In the genomic region with DNA sequence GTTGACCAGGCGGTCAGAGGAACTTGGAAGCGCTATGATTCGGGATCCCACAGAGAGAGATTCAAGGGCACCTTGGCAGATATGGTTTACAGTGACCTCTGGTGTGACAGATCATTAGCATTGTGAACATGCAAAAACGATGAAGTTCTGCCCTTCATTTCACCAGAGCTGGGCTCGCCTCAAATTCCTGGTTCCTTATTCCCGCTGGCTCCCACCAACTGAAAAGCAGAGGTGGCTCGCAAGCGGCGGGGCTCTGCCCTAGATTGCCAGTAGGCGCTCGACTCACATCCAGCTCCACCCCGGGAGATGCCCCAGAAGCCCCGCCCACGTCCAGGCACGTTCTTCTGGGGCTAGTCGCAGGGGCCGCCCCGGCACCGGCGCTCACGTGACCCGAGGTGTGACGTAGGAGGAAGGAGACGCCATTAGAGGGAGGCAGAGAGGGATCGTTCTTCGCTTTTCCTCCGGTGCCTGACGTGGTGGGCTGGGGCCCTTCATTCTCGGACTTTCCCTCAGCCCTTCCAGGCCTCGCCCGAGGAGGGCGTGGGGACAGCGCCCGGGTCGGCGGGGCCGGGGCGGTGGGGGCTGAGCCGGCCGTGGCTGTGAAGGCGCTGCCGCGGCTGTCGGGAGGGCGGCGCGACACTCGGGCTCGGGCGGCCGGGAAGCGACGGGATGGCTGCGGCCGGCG, we compare ENCODE assay signal across 8 cellular contexts. TPM values are rescaled to one million over a fixed set of nuclear protein-coding genes. Genes with fewer than 3 reads are reported as not detected.
DNase-seq lines count a peak whose midpoint lies in the region; ATAC-seq and TF ChIP-seq lines count a peak whose summit lies in the region.

A gene with protein sequence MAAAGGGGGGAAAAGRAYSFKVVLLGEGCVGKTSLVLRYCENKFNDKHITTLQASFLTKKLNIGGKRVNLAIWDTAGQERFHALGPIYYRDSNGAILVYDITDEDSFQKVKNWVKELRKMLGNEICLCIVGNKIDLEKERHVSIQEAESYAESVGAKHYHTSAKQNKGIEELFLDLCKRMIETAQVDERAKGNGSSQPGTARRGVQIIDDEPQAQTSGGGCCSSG (plus strand): TSS at position 403 of the 685 bp plus-strand sequence. CDS start 267 bp downstream, at position 670.

- H3K9me3 Mint-ChIP-seq in activated naive CD8-positive, alpha-beta T cell treated with anti-CD3 and anti-CD28 coated beads, Interleukin-2, amount 50 U/mL, for 24 hours: peaks cover 15% of the 10 kb centered on the region

- peak within 1 kb of the TSS; percentile 62 for H3K9ac ChIP-seq in parathyroid adenoma

- no peaks in the 10 kb centered on the region for H3K36me3 ChIP-seq in parathyroid adenoma (ENCODE audit: control insufficient read depth, insufficient read depth, low read length)
- H3K36me3 ChIP-seq in tibial nerve: peaks cover 0 to 27% (median 0%) of the 10 kb centered on the region in 3 donors

- TF ChIP-seq POLR2A in tibial nerve (IDR thresholded peaks at IDR 0.05): peak; percentile 88 to 95

- ATAC-seq in HG02763 (IDR thresholded peaks at IDR 0.05; ENCODE audit: unreplicated experiment) (peak; percentile 96), Right ventricle myocardium superior (ENCODE audit: poor library complexity) (peak; percentile 97)
- peak; percentile 93 for ATAC-seq in activated naive CD8-positive, alpha-beta T cell treated with anti-CD3 and anti-CD28 coated beads, Interleukin-2, amount 50 U/mL, for 24 hours

- H2AFZ ChIP-seq in parathyroid adenoma: peak within 1 kb of the TSS; percentile 96

- DNase-seq in NCI-H1417 treated with DMSO at 0.1 percent for 48 hours (lab: John Stamatoyannopoulos, UW): peak; percentile 85
- DNase-seq in SW480 (ENCODE audit: low spot score): peak; percentile 96
- peak; percentile 99 for DNase-seq in activated naive CD8-positive, alpha-beta T cell treated with anti-CD3 and anti-CD28 coated beads, Interleukin-2, amount 50 U/mL, for 24 hours
- DNase-seq in Right ventricle myocardium superior: peak; percentile 98
- DNase-seq in tibial nerve (ENCODE audit: low spot score in 2 of 2): peak; percentile 98

- H3K36me3 Mint-ChIP-seq in activated naive CD8-positive, alpha-beta T cell treated with anti-CD3 and anti-CD28 coated beads, Interleukin-2, amount 50 U/mL, for 24 hours (ENCODE audit: low read depth): peaks cover 42% of the 10 kb centered on the region

- peaks cover 40% of the 10 kb centered on the region for H3K4me1 Mint-ChIP-seq in activated naive CD8-positive, alpha-beta T cell treated with anti-CD3 and anti-CD28 coated beads, Interleukin-2, amount 50 U/mL, for 24 hours

- peak within 1 kb of the TSS; percentile 94 for H3K27ac Mint-ChIP-seq in activated naive CD8-positive, alpha-beta T cell treated with anti-CD3 and anti-CD28 coated beads, Interleukin-2, amount 50 U/mL, for 24 hours

- peak within 1 kb of the TSS; percentile 93 for H3K4me3 Mint-ChIP-seq in activated naive CD8-positive, alpha-beta T cell treated with anti-CD3 and anti-CD28 coated beads, Interleukin-2, amount 50 U/mL, for 24 hours

- intact Hi-C loops in Right ventricle myocardium superior (cut with DNase I): loop anchor here (10.0 kb wide), 1 partner anchor 90 kb away; a partner anchor contains a TSS

- TF ChIP-seq EP300 in tibial nerve (IDR thresholded peaks at IDR 0.05): peak; percentile 80 to 99

- H3K9me3 ChIP-seq in parathyroid adenoma (ENCODE audit: control insufficient read depth, low read length) (peaks cover 4% of the 10 kb centered on the region), tibial nerve (peaks cover 0 to 15% (median 3%) of the 10 kb centered on the region in 4 donors)

- TF ChIP-seq CTCF in GM12874 (IDR thresholded peaks at IDR 0.05; ENCODE audit: insufficient read depth, low read depth, low read length): peak; percentile 18; the same call in 1 of the 2 replicates
- TF ChIP-seq CTCF in parathyroid adenoma (IDR thresholded peaks at IDR 0.05): peak; percentile 39
- TF ChIP-seq CTCF in tibial nerve (IDR thresholded peaks at IDR 0.05): peak in 4 of 5 experiments; percentile 24 to 74 (median 44)

- WGBS in tibial nerve, 2 donors: 1 to 3% methylated on average over 30 of the region's 56 CpGs

- H3K27ac ChIP-seq in parathyroid adenoma (peak within 1 kb of the TSS; percentile 85), tibial nerve (peak within 1 kb of the TSS; percentile 88 to 98 (median 96))

- H3K4me3 ChIP-seq in parathyroid adenoma (ENCODE audit: low read depth, low read length) (peak within 1 kb of the TSS; percentile 80), tibial nerve (peak within 1 kb of the TSS; percentile 57 to 93 (median 76))

- H3K27me3 ChIP-seq in parathyroid adenoma (ENCODE audit: control insufficient read depth, insufficient read depth, low read length) (no peaks in the 10 kb centered on the region), tibial nerve (no peaks in the 10 kb centered on the region)

- peaks cover 16% of the 10 kb centered on the region for H3K27me3 Mint-ChIP-seq in activated naive CD8-positive, alpha-beta T cell treated with anti-CD3 and anti-CD28 coated beads, Interleukin-2, amount 50 U/mL, for 24 hours

- H3K79me2 ChIP-seq in parathyroid adenoma: peaks cover 37% of the 10 kb centered on the region

- H3K4me2 ChIP-seq in parathyroid adenoma (ENCODE audit: low read length): peak within 1 kb of the TSS; percentile 57

- H3K4me1 ChIP-seq in parathyroid adenoma: peaks cover 4% of the 10 kb centered on the region
- peaks cover 0 to 30% (median 9%) of the 10 kb centered on the region in 4 donors for H3K4me1 ChIP-seq in tibial nerve

RNA-seq across cellular contexts. Expression of the gene that starts here (rescaled TPM):
- 163 TPM for total RNA-seq in Right ventricle myocardium superior
- total RNA-seq in tibial nerve: 10 to 100 TPM; 12.6 to 25.7 (median 19.9) TPM

Comparison
In these comparisons a context has a peak if more than half of its experiments do, and no peak if none do; other contexts are left out.
1. Peak in every context shown above with its lines: DNase-seq, ATAC-seq, H3K4me3 ChIP-seq and H3K27ac ChIP-seq.